ENCODE assay signal across 1 cellular context in genomic region chr7:155448632-155449007, GRCh38.
A peak's percentile ranks its signal among the peaks of the same experiment; 100 is the strongest.
TF ChIP-seq lines count a peak whose summit lies in the region.

No MANE protein-coding gene starts in this region.

TF ChIP-seq in HEK293, 187 proteins besides CTCF, POLR2A, EP300 and RAD21 (continued from another document and continues in another):
- no peak for TF ChIP-seq TSHZ1 (tag by site-specific recombination; IDR thresholded peaks at IDR 0.05; ENCODE audit: borderline replicate concordance)
- 0 out of 2 replicates have a peak, but pooled peaks have one; percentile 11 for TF ChIP-seq PRDM10 (tag by site-specific recombination; IDR thresholded peaks at IDR 0.05)
- no peak for TF ChIP-seq ZNF146 (tag by site-specific recombination; IDR thresholded peaks at IDR 0.05)
- TF ChIP-seq ZNF121 (tag by site-specific recombination; IDR thresholded peaks at IDR 0.05), result no peak
- no peak for TF ChIP-seq ZNF837 (tag by site-specific recombination; IDR thresholded peaks at IDR 0.05)
- TF ChIP-seq ZNF510 (tag by site-specific recombination; IDR thresholded peaks at IDR 0.05; ENCODE audit: insufficient replicate concordance), result no peak
- no peak for TF ChIP-seq ZNF148 (tag by site-specific recombination; IDR thresholded peaks at IDR 0.05; ENCODE audit: borderline replicate concordance)
- no peak for TF ChIP-seq ZNF558 (tag by site-specific recombination; IDR thresholded peaks at IDR 0.05)
- TF ChIP-seq PATZ1 (tag by site-specific recombination; IDR thresholded peaks at IDR 0.05), result no peak
- TF ChIP-seq YY1 (tag by site-specific recombination; IDR thresholded peaks at IDR 0.05), result peak; percentile 26; the same call in 1 of the 2 replicates
- TF ChIP-seq ZNF621 (tag by site-specific recombination; IDR thresholded peaks at IDR 0.05), result no peak
- TF ChIP-seq ZNF664 (tag by site-specific recombination; IDR thresholded peaks at IDR 0.05), result no peak
- TF ChIP-seq ZNF580 (tag by site-specific recombination; IDR thresholded peaks at IDR 0.05), result no peak
- TF ChIP-seq WT1 (tag by site-specific recombination; IDR thresholded peaks at IDR 0.05), result no peak
- TF ChIP-seq ZNF341 (tag by site-specific recombination; IDR thresholded peaks at IDR 0.05; ENCODE audit: low read depth), result peak; percentile 34; the same call in 1 of the 2 replicates
- no peak for TF ChIP-seq KLF17 (tag by site-specific recombination; IDR thresholded peaks at IDR 0.05)
- TF ChIP-seq ZNF184 (tag by site-specific recombination; IDR thresholded peaks at IDR 0.05), result no peak
- TF ChIP-seq ZNF701 (tag by site-specific recombination; IDR thresholded peaks at IDR 0.05), result no peak
- no peak for TF ChIP-seq SALL2 (tag by site-specific recombination; IDR thresholded peaks at IDR 0.05; ENCODE audit: borderline replicate concordance)
- TF ChIP-seq ZNF747 (tag by site-specific recombination; IDR thresholded peaks at IDR 0.05), result no peak
- TF ChIP-seq ZBTB1 (tag by site-specific recombination; IDR thresholded peaks at IDR 0.05), result no peak
- no peak for TF ChIP-seq ZNF202 (tag by site-specific recombination; IDR thresholded peaks at IDR 0.05; ENCODE audit: borderline replicate concordance)
- no peak for TF ChIP-seq ZNF473 (tag by site-specific recombination; IDR thresholded peaks at IDR 0.05)
- TF ChIP-seq ZNF830 (tag by site-specific recombination; IDR thresholded peaks at IDR 0.05; ENCODE audit: low read depth), result no peak
- TF ChIP-seq ZNF112 (tag by site-specific recombination; IDR thresholded peaks at IDR 0.05), result no peak
- no peak for TF ChIP-seq ZNF670 (tag by site-specific recombination; IDR thresholded peaks at IDR 0.05; ENCODE audit: low read depth)
- TF ChIP-seq ZBTB44 (tag by site-specific recombination; IDR thresholded peaks at IDR 0.05), result no peak
- TF ChIP-seq ZXDB (tag by site-specific recombination; IDR thresholded peaks at IDR 0.05), result no peak
- TF ChIP-seq ZNF692 (tag by site-specific recombination; IDR thresholded peaks at IDR 0.05), result peak; percentile 67
- no peak for TF ChIP-seq ZNF398 (tag by site-specific recombination; IDR thresholded peaks at IDR 0.05)
- TF ChIP-seq ZBTB7A (tag by site-specific recombination; IDR thresholded peaks at IDR 0.05; ENCODE audit: low read depth), result no peak
- TF ChIP-seq KLF9 (tag by site-specific recombination; IDR thresholded peaks at IDR 0.05; ENCODE audit: low read depth), result 0 out of 2 replicates have a peak, but pooled peaks have one; percentile 21
- TF ChIP-seq ZBTB10 (tag by site-specific recombination; IDR thresholded peaks at IDR 0.05), result no peak
- TF ChIP-seq ZNF37A (tag by site-specific recombination; IDR thresholded peaks at IDR 0.05), result no peak
